Comparison of ENCODE assay signal across 21 cellular contexts in the genomic region with DNA sequence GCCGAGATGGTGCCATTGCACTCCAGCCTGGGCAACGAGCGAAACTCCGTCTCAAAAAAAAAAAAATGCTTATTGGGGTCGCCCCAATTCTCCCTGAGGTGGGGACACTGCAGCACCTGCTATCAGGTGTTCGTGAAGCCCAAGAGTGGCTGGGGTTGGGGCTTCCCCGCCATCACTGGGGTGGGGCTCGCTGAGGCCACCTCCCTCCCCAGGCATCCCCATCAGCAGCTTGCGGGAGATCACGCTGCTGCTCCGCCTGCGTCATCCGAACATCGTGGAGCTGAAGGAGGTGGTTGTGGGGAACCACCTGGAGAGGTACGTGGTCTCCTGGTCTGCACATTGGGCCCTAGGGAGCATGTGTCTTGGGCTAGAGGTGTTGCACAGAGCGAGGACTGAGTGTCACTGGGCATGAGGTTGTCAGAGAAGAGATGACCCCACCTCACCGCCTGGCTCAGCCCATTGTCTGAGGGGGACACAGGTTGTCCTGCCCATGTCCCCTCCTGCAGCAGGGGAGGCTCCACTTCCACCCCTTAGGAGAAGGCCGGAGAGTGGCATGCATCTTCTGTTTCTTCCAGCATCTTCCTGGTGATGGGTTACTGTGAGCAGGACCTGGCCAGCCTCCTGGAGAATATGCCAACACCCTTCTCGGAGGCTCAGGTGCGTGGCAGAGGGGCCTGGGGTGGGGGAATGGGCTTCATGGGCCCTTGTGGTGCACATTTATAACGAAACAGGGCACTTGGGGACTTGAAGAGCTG. TPM values are rescaled to one million over a fixed set of nuclear protein-coding genes. Genes with fewer than 3 reads are reported as not detected.
DNase-seq lines count a peak whose midpoint lies in the region; ATAC-seq, FAIRE-seq and TF ChIP-seq lines count a peak whose summit lies in the region.
"Had no signal": no experiment of that assay in that cellular context is flagged by ENCODE, and none has a peak within 500 bp of the region (broad histone marks: within the 10 kb centered on the region; RNA-seq: fewer than 3 reads in every experiment).

No MANE protein-coding gene starts in this region.

- TF ChIP-seq RAD21 in HepG2 (CRISPR knock-in tag; IDR thresholded peaks at IDR 0.05) = no peak

- CTCF ChIA-PET in HepG2 (lab: Yijun Ruan, JAX; ENCODE audit: low intra/inter-chr PET ratio, low total read pairs) = no interaction called here

- in situ Hi-C loops in HepG2 (cut with HindIII; ENCODE audit: extremely low pct_ligation_motif_present, low pct_unique_long_range_greater_than_20kb) = no loop called here

- H3K4me2 ChIP-seq in HepG2 (ENCODE audit: low read depth, low read length) = peak overlapping the region; percentile 56

- H3K36me3 Mint-ChIP-seq in chondrocyte (ENCODE audit: low read depth) = peaks cover 8% of the 10 kb centered on the region

- intact Hi-C loops in HepG2 (cut with micrococcal nuclease; ENCODE audit: unreplicated experiment) (no loop called here), right lobe of liver (cut with DNase I) (no loop called here)

- 86% methylated on average over 21 of the region's 21 CpGs for WGBS in HepG2 (ENCODE audit: low lambda C conversion rate)
- 100% methylated on average over 2 of the region's 21 CpGs for WGBS in right lobe of liver (ENCODE audit: insufficient coverage, low coverage, low lambda C conversion rate, missing lambda C conversion rate)

- no peak for FAIRE-seq in HepG2 (lab: Jason Lieb, UNC)
- FAIRE-seq: GM12892, GM18507 had no signal

- H3K27me3 ChIP-seq in HepG2 (ENCODE audit: control insufficient read depth in 1 of 2, insufficient read depth in 2 of 2, low read length in 2 of 2) (no peaks in the 10 kb centered on the region), right lobe of liver (no peaks in the 10 kb centered on the region)

- DNase-seq in HepG2 (ENCODE audit: low spot score) = no peak
- DNase-seq in right lobe of liver = no peak
- peak; percentile 4 for DNase-seq in H4 (ENCODE audit: low spot score)
- DNase-seq in chondrocyte (ENCODE audit: low spot score) = peak; percentile 67
- no peak for DNase-seq in midbrain (lab: John Stamatoyannopoulos, UW)
- DNase-seq in SW480 (ENCODE audit: low spot score) = no peak
- DNase-seq: ACHN; C1 segment of cervical spinal cord; CD8-positive, alpha-beta T cell; DND-41; GOT3; Kasumi-1; NCI-H1417; NCI-H1694 treated with DMSO at 0.1 percent for 48 hours; NCI-H446; NCI-H526 treated with DMSO at 0.1 percent for 48 hours; SHP77 had no signal

- H3K36me3 ChIP-seq in HepG2 (replicated peaks in 1 of 2; ENCODE audit: control insufficient read depth in 1 of 2, insufficient read depth in 2 of 2, low read length in 2 of 2) = no peaks in the 10 kb centered on the region
- H3K36me3 ChIP-seq in right lobe of liver = peaks cover 0 to 52% (median 12%) of the 10 kb centered on the region in 4 donors

- H3K4me1 ChIP-seq in HepG2 (ENCODE audit: insufficient read depth, low read length) (peaks cover 89% of the 10 kb centered on the region), right lobe of liver (peaks cover 0 to 13% (median 8%) of the 10 kb centered on the region in 4 donors)

- no peak for ATAC-seq in HepG2
- no peak for ATAC-seq in right lobe of liver
- ATAC-seq in HG02973 (IDR thresholded peaks at IDR 0.05; ENCODE audit: unreplicated experiment) = no peak
- ATAC-seq: CD8-positive, alpha-beta T cell; HCT116 had no signal

- H2AFZ ChIP-seq in HepG2 (ENCODE audit: low read length) = no peak overlapping the region

- peaks cover 10% of the 10 kb centered on the region for H3K4me1 Mint-ChIP-seq in chondrocyte (ENCODE audit: low read depth)

- H3K27ac ChIP-seq in HepG2 (ENCODE audit: extremely low read length, insufficient read depth, low read length) (no peak overlapping the region), right lobe of liver (no peak overlapping the region)

- TF ChIP-seq CTCF in HepG2 (CRISPR knock-in tag; IDR thresholded peaks at IDR 0.05) = no peak
- TF ChIP-seq CTCF in right lobe of liver (IDR thresholded peaks at IDR 0.05) = no peak
- no peak for TF ChIP-seq CTCF in chondrocyte (IDR thresholded peaks at IDR 0.05)

- H3K9me3 ChIP-seq in HepG2 (ENCODE audit: low read length) (no peaks in the 10 kb centered on the region), right lobe of liver (no peaks in the 10 kb centered on the region)

- no peaks in the 10 kb centered on the region for H3K27me3 Mint-ChIP-seq in chondrocyte (ENCODE audit: low read depth)

- H3K4me3 ChIP-seq in HepG2 (replicated peaks in 1 of 3; ENCODE audit: insufficient read depth in 1 of 3, low read depth in 2 of 3, low read length in 3 of 3) = no peak overlapping the region
- H3K4me3 ChIP-seq in right lobe of liver = no peak overlapping the region

- H4K20me1 ChIP-seq in HepG2 (ENCODE audit: insufficient read depth, low read length) = no peaks in the 10 kb centered on the region

- H3K4me3 Mint-ChIP-seq in chondrocyte (ENCODE audit: unreplicated experiment) = no peak overlapping the region
- H3K4me3 Mint-ChIP-seq: CD8-positive, alpha-beta T cell had no signal

- no peaks in the 10 kb centered on the region for H3K9me3 Mint-ChIP-seq in chondrocyte (ENCODE audit: low read depth)
- H3K9me3 Mint-ChIP-seq: CD8-positive, alpha-beta T cell had no signal

- TF ChIP-seq EP300 in HepG2 (IDR thresholded peaks at IDR 0.05; ENCODE audit: low read depth in 2 of 2, low read length in 2 of 2) (no peak), HepG2 (CRISPR knock-in tag; IDR thresholded peaks at IDR 0.05; ENCODE audit: borderline replicate concordance) (no peak)

- 0 out of 2 replicates have a peak overlapping the region, but pooled peaks have one; percentile 9 for H3K9ac ChIP-seq in HepG2 (ENCODE audit: insufficient read depth, low read depth, low read length)

- TF ChIP-seq POLR2A in HepG2 (IDR thresholded peaks at IDR 0.05; ENCODE audit: insufficient read depth in 1 of 2, low read depth in 2 of 2, low read length in 2 of 2) = no peak
- no peak for TF ChIP-seq POLR2A in right lobe of liver (IDR thresholded peaks at IDR 0.05)

- H3K27ac Mint-ChIP-seq in chondrocyte (ENCODE audit: unreplicated experiment) = no peak overlapping the region
- H3K27ac Mint-ChIP-seq: CD8-positive, alpha-beta T cell had no signal

- no peaks in the 10 kb centered on the region for H3K79me2 ChIP-seq in HepG2 (ENCODE audit: insufficient read depth, low read length)

- POLR2A ChIA-PET in HepG2 (lab: Yijun Ruan, JAX) = interaction anchor here (0.5 to 2.3 kb wide), 3 partner anchors 9 to 63 kb away, joined by 3 to 16 read pairs (median 4); a partner anchor contains a TSS

- BruUV-seq in HepG2 (replicated peaks; lab: Mats Ljungman, UMichigan) = no TSS peak

RNA-seq across cellular contexts. Expression of a gene that starts 4.9 kb away (rescaled TPM):
- total RNA-seq in HepG2 (2016; rRNA removed; fragmentation: Illumina TruSeq; extraction: Trizol) (1.2 and 2.5 TPM in 2 replicates), right lobe of liver (10 to 100 TPM; 35.0 to 72.2 (median 53.7) TPM), chondrocyte (43.7 to 63.0 TPM (median 45.8 TPM) in 3 replicates)
- 4.2 and 5.8 TPM in 2 replicates for total RNA-seq in HepG2 (2016; cell fraction: cytosol; rRNA removed; fragmentation: Illumina TruSeq; extraction: Trizol; ENCODE audit: low read depth)
- total RNA-seq in HepG2 (2016; cell fraction: insoluble cytoplasmic fraction; rRNA removed; fragmentation: Illumina TruSeq; extraction: Trizol) = 1.4 and 2.6 TPM in 2 replicates
- 3.5 TPM in 2 replicates for total RNA-seq in HepG2 (2016; cell fraction: membrane; rRNA removed; fragmentation: Illumina TruSeq; extraction: Trizol)
- 2.4 and 3.5 TPM in 2 replicates for total RNA-seq in HepG2 (2016; cell fraction: nucleus; rRNA removed; fragmentation: Illumina TruSeq; extraction: Trizol)
- polyA plus RNA-seq in HepG2 (2011; rRNA removed) = 3.9 and 4.3 TPM in 2 replicates
- polyA plus RNA-seq in HepG2 (2011; cell fraction: cytosol; rRNA removed) = 1.5 and 2.1 TPM in 2 replicates
- polyA plus RNA-seq in HepG2 (2011; cell fraction: nucleus; rRNA removed) = 28.1 and 29.8 TPM in 2 replicates
- 2.7 and 6.1 TPM in 2 replicates for polyA plus RNA-seq in HepG2 (2012)
- polyA plus RNA-seq in HepG2 (2016; cell fraction: cytosol; fragmentation: Illumina TruSeq; extraction: Trizol; ENCODE audit: low read depth) = 1.1 TPM in 2 replicates
- polyA plus RNA-seq in HepG2 (2016; cell fraction: insoluble cytoplasmic fraction; fragmentation: Illumina TruSeq; extraction: Trizol; ENCODE audit: low read depth) = 1.1 and 1.2 TPM in 2 replicates
- polyA plus RNA-seq in HepG2 (2016; cell fraction: membrane; fragmentation: Illumina TruSeq; extraction: Trizol; ENCODE audit: low read depth) = 1.0 and 1.2 TPM in 2 replicates
- 11.0 and 12.6 TPM in 2 replicates for polyA plus RNA-seq in HepG2 (2016; cell fraction: nucleus; fragmentation: Illumina TruSeq; extraction: Trizol; ENCODE audit: insufficient read depth, low read depth)
- polyA minus RNA-seq in HepG2 (2011; rRNA and poly(A)+ RNA removed; ENCODE audit: low replicate concordance) = 2.9 and 43.1 TPM in 2 replicates
- polyA minus RNA-seq in HepG2 (2011; cell fraction: cytosol; rRNA and poly(A)+ RNA removed) = 1.6 and 2.8 TPM in 2 replicates
- polyA minus RNA-seq in HepG2 (2011; cell fraction: nucleus; rRNA and poly(A)+ RNA removed) = 4.5 and 5.8 TPM in 2 replicates
- 23.0 and 37.5 TPM in 2 replicates for total RNA-seq in H4 (2014; rRNA removed; shearing (Covaris generic))

RNA-seq across cellular contexts. Expression of a gene that starts 10.1 kb away (rescaled TPM):
- 17.0 and 20.7 TPM in 2 replicates for total RNA-seq in HepG2 (2016; rRNA removed; fragmentation: Illumina TruSeq; extraction: Trizol)
- 5.1 and 5.8 TPM in 2 replicates for total RNA-seq in HepG2 (2016; cell fraction: cytosol; rRNA removed; fragmentation: Illumina TruSeq; extraction: Trizol; ENCODE audit: low read depth)
- 16.3 and 20.7 TPM in 2 replicates for total RNA-seq in HepG2 (2016; cell fraction: insoluble cytoplasmic fraction; rRNA removed; fragmentation: Illumina TruSeq; extraction: Trizol)
- total RNA-seq in HepG2 (2016; cell fraction: membrane; rRNA removed; fragmentation: Illumina TruSeq; extraction: Trizol) = 12.5 and 13.4 TPM in 2 replicates
- total RNA-seq in HepG2 (2016; cell fraction: nucleus; rRNA removed; fragmentation: Illumina TruSeq; extraction: Trizol) = 9.5 and 13.5 TPM in 2 replicates
- polyA plus RNA-seq in HepG2 (2011; rRNA removed) = 9.1 and 11.8 TPM in 2 replicates
- polyA plus RNA-seq in HepG2 (2011; cell fraction: cytosol; rRNA removed) = 13.4 and 23.3 TPM in 2 replicates
- 26.3 and 28.3 TPM in 2 replicates for polyA plus RNA-seq in HepG2 (2011; cell fraction: nucleus; rRNA removed)
- 6.8 and 12.5 TPM in 2 replicates for polyA plus RNA-seq in HepG2 (2012)
- polyA plus RNA-seq in HepG2 (2016; cell fraction: cytosol; fragmentation: Illumina TruSeq; extraction: Trizol; ENCODE audit: low read depth) = 3.0 and 3.1 TPM in 2 replicates
- 13.3 and 14.0 TPM in 2 replicates for polyA plus RNA-seq in HepG2 (2016; cell fraction: insoluble cytoplasmic fraction; fragmentation: Illumina TruSeq; extraction: Trizol; ENCODE audit: low read depth)
- polyA plus RNA-seq in HepG2 (2016; cell fraction: membrane; fragmentation: Illumina TruSeq; extraction: Trizol; ENCODE audit: low read depth) = 5.3 and 7.7 TPM in 2 replicates
- 14.9 and 15.5 TPM in 2 replicates for polyA plus RNA-seq in HepG2 (2016; cell fraction: nucleus; fragmentation: Illumina TruSeq; extraction: Trizol; ENCODE audit: insufficient read depth, low read depth)
- 3.5 and 31.4 TPM in 2 replicates for polyA minus RNA-seq in HepG2 (2011; rRNA and poly(A)+ RNA removed; ENCODE audit: low replicate concordance)
- polyA minus RNA-seq in HepG2 (2011; cell fraction: cytosol; rRNA and poly(A)+ RNA removed) = 16.7 and 20.7 TPM in 2 replicates
- 8.8 and 8.9 TPM in 2 replicates for polyA minus RNA-seq in HepG2 (2011; cell fraction: nucleus; rRNA and poly(A)+ RNA removed)
- 10 to 100 TPM in 3 of 6 experiments, 1 to 10 TPM in 3; 5.6 to 17.9 (median 11.2) TPM for total RNA-seq in right lobe of liver
- 8.1 and 9.2 TPM in 2 replicates for total RNA-seq in H4 (2014; rRNA removed; shearing (Covaris generic))
- 7.0 to 10.3 TPM (median 9.3 TPM) in 3 replicates for total RNA-seq in chondrocyte

RNA-seq across cellular contexts. Expression of a gene that starts 29.3 kb away (rescaled TPM):
- total RNA-seq in HepG2 (2016; rRNA removed; fragmentation: Illumina TruSeq; extraction: Trizol) (3.8 and 10.1 TPM in 2 replicates), right lobe of liver (10 to 100 TPM in 3 of 6 experiments, 1 to 10 TPM in 3; 5.6 to 12.4 (median 9.4) TPM), chondrocyte (20.3 to 26.6 TPM (median 20.4 TPM) in 3 replicates)
- total RNA-seq in HepG2 (2016; cell fraction: cytosol; rRNA removed; fragmentation: Illumina TruSeq; extraction: Trizol; ENCODE audit: low read depth) = 2.4 and 3.2 TPM in 2 replicates
- 4.2 and 9.2 TPM in 2 replicates for total RNA-seq in HepG2 (2016; cell fraction: insoluble cytoplasmic fraction; rRNA removed; fragmentation: Illumina TruSeq; extraction: Trizol)
- total RNA-seq in HepG2 (2016; cell fraction: membrane; rRNA removed; fragmentation: Illumina TruSeq; extraction: Trizol) = 5.2 and 6.8 TPM in 2 replicates
- total RNA-seq in HepG2 (2016; cell fraction: nucleus; rRNA removed; fragmentation: Illumina TruSeq; extraction: Trizol) = 13.1 and 15.5 TPM in 2 replicates
- 13.2 and 18.6 TPM in 2 replicates for polyA plus RNA-seq in HepG2 (2011; rRNA removed)
- 4.5 and 5.7 TPM in 2 replicates for polyA plus RNA-seq in HepG2 (2011; cell fraction: cytosol; rRNA removed)
- 111 and 130 TPM in 2 replicates for polyA plus RNA-seq in HepG2 (2011; cell fraction: nucleus; rRNA removed)
- 7.5 and 10.0 TPM in 2 replicates for polyA plus RNA-seq in HepG2 (2012)
- polyA plus RNA-seq in HepG2 (2016; cell fraction: cytosol; fragmentation: Illumina TruSeq; extraction: Trizol; ENCODE audit: low read depth) = 2.5 and 3.3 TPM in 2 replicates
- polyA plus RNA-seq in HepG2 (2016; cell fraction: insoluble cytoplasmic fraction; fragmentation: Illumina TruSeq; extraction: Trizol; ENCODE audit: low read depth) = 4.6 and 6.5 TPM in 2 replicates
- 5.7 and 6.3 TPM in 2 replicates for polyA plus RNA-seq in HepG2 (2016; cell fraction: membrane; fragmentation: Illumina TruSeq; extraction: Trizol; ENCODE audit: low read depth)
- 51.9 and 55.4 TPM in 2 replicates for polyA plus RNA-seq in HepG2 (2016; cell fraction: nucleus; fragmentation: Illumina TruSeq; extraction: Trizol; ENCODE audit: insufficient read depth, low read depth)
- polyA minus RNA-seq in HepG2 (2011; rRNA and poly(A)+ RNA removed; ENCODE audit: low replicate concordance) = 4.4 and 8.1 TPM in 2 replicates
- 2.2 and 5.0 TPM in 2 replicates for polyA minus RNA-seq in HepG2 (2011; cell fraction: cytosol; rRNA and poly(A)+ RNA removed)
- 6.8 and 7.5 TPM in 2 replicates for polyA minus RNA-seq in HepG2 (2011; cell fraction: nucleus; rRNA and poly(A)+ RNA removed)
- 4.1 and 6.0 TPM in 2 replicates for total RNA-seq in H4 (2014; rRNA removed; shearing (Covaris generic))

RNA-seq across cellular contexts. Expression of a gene that starts 29.9 kb away (rescaled TPM):
- 6.8 and 17.7 TPM in 2 replicates for total RNA-seq in HepG2 (2016; rRNA removed; fragmentation: Illumina TruSeq; extraction: Trizol)
- total RNA-seq in HepG2 (2016; cell fraction: cytosol; rRNA removed; fragmentation: Illumina TruSeq; extraction: Trizol; ENCODE audit: low read depth) = 4.4 and 4.7 TPM in 2 replicates
- 4.5 and 15.9 TPM in 2 replicates for total RNA-seq in HepG2 (2016; cell fraction: insoluble cytoplasmic fraction; rRNA removed; fragmentation: Illumina TruSeq; extraction: Trizol)
- total RNA-seq in HepG2 (2016; cell fraction: membrane; rRNA removed; fragmentation: Illumina TruSeq; extraction: Trizol) = 5.4 and 8.2 TPM in 2 replicates
- 22.3 and 26.8 TPM in 2 replicates for total RNA-seq in HepG2 (2016; cell fraction: nucleus; rRNA removed; fragmentation: Illumina TruSeq; extraction: Trizol)
- 18.0 and 24.3 TPM in 2 replicates for polyA plus RNA-seq in HepG2 (2011; rRNA removed)
- 8.0 and 12.2 TPM in 2 replicates for polyA plus RNA-seq in HepG2 (2011; cell fraction: cytosol; rRNA removed)
- polyA plus RNA-seq in HepG2 (2011; cell fraction: nucleus; rRNA removed) = 148 and 167 TPM in 2 replicates
- polyA plus RNA-seq in HepG2 (2012) = 16.1 and 20.0 TPM in 2 replicates
- 2.3 and 3.4 TPM in 2 replicates for polyA plus RNA-seq in HepG2 (2016; cell fraction: cytosol; fragmentation: Illumina TruSeq; extraction: Trizol; ENCODE audit: low read depth)
- 7.0 and 9.8 TPM in 2 replicates for polyA plus RNA-seq in HepG2 (2016; cell fraction: insoluble cytoplasmic fraction; fragmentation: Illumina TruSeq; extraction: Trizol; ENCODE audit: low read depth)
- polyA plus RNA-seq in HepG2 (2016; cell fraction: membrane; fragmentation: Illumina TruSeq; extraction: Trizol; ENCODE audit: low read depth) = 4.7 and 8.3 TPM in 2 replicates
- 66.1 and 72.8 TPM in 2 replicates for polyA plus RNA-seq in HepG2 (2016; cell fraction: nucleus; fragmentation: Illumina TruSeq; extraction: Trizol; ENCODE audit: insufficient read depth, low read depth)
- 14.5 and 22.1 TPM in 2 replicates for polyA minus RNA-seq in HepG2 (2011; rRNA and poly(A)+ RNA removed; ENCODE audit: low replicate concordance)
- polyA minus RNA-seq in HepG2 (2011; cell fraction: cytosol; rRNA and poly(A)+ RNA removed) = 4.0 and 6.3 TPM in 2 replicates
- 27.8 and 28.5 TPM in 2 replicates for polyA minus RNA-seq in HepG2 (2011; cell fraction: nucleus; rRNA and poly(A)+ RNA removed)
- 10 to 100 TPM in 2 of 6 experiments, 1 to 10 TPM in 4; 6.9 to 13.4 (median 9.1) TPM for total RNA-seq in right lobe of liver
- 5.9 and 6.9 TPM in 2 replicates for total RNA-seq in H4 (2014; rRNA removed; shearing (Covaris generic))
- 16.2 to 23.0 TPM (median 17.4 TPM) in 3 replicates for total RNA-seq in chondrocyte

RNA-seq across cellular contexts. Expression of a gene that starts 33.8 kb away (rescaled TPM):
- 11.0 and 11.2 TPM in 2 replicates for total RNA-seq in HepG2 (2016; rRNA removed; fragmentation: Illumina TruSeq; extraction: Trizol)
- total RNA-seq in HepG2 (2016; cell fraction: cytosol; rRNA removed; fragmentation: Illumina TruSeq; extraction: Trizol; ENCODE audit: low read depth) = 9.1 and 14.3 TPM in 2 replicates
- 11.7 and 12.8 TPM in 2 replicates for total RNA-seq in HepG2 (2016; cell fraction: insoluble cytoplasmic fraction; rRNA removed; fragmentation: Illumina TruSeq; extraction: Trizol)
- total RNA-seq in HepG2 (2016; cell fraction: membrane; rRNA removed; fragmentation: Illumina TruSeq; extraction: Trizol) = 14.6 and 17.6 TPM in 2 replicates
- 9.0 and 10.4 TPM in 2 replicates for total RNA-seq in HepG2 (2016; cell fraction: nucleus; rRNA removed; fragmentation: Illumina TruSeq; extraction: Trizol)
- 5.7 and 6.3 TPM in 2 replicates for polyA plus RNA-seq in HepG2 (2011; rRNA removed)
- 3.3 and 3.5 TPM in 2 replicates for polyA plus RNA-seq in HepG2 (2011; cell fraction: cytosol; rRNA removed)
- polyA plus RNA-seq in HepG2 (2011; cell fraction: nucleus; rRNA removed) = 14.9 and 16.4 TPM in 2 replicates
- 8.1 and 9.7 TPM in 2 replicates for polyA plus RNA-seq in HepG2 (2012)
- polyA plus RNA-seq in HepG2 (2016; cell fraction: cytosol; fragmentation: Illumina TruSeq; extraction: Trizol; ENCODE audit: low read depth) = 17.1 and 17.6 TPM in 2 replicates
- 12.9 and 16.7 TPM in 2 replicates for polyA plus RNA-seq in HepG2 (2016; cell fraction: insoluble cytoplasmic fraction; fragmentation: Illumina TruSeq; extraction: Trizol; ENCODE audit: low read depth)
- 20.1 and 25.8 TPM in 2 replicates for polyA plus RNA-seq in HepG2 (2016; cell fraction: membrane; fragmentation: Illumina TruSeq; extraction: Trizol; ENCODE audit: low read depth)
- 25.8 and 32.4 TPM in 2 replicates for polyA plus RNA-seq in HepG2 (2016; cell fraction: nucleus; fragmentation: Illumina TruSeq; extraction: Trizol; ENCODE audit: insufficient read depth, low read depth)
- polyA minus RNA-seq in HepG2 (2011; rRNA and poly(A)+ RNA removed; ENCODE audit: low replicate concordance) = 6.0 and 18.6 TPM in 2 replicates
- 1.4 and 1.8 TPM in 2 replicates for polyA minus RNA-seq in HepG2 (2011; cell fraction: cytosol; rRNA and poly(A)+ RNA removed)
- polyA minus RNA-seq in HepG2 (2011; cell fraction: nucleus; rRNA and poly(A)+ RNA removed) = 7.2 and 7.7 TPM in 2 replicates
- total RNA-seq in right lobe of liver = 1 to 10 TPM; 1.8 to 5.0 (median 3.3) TPM
- total RNA-seq in H4 (2014; rRNA removed; shearing (Covaris generic)) = 6.4 and 9.9 TPM in 2 replicates
- total RNA-seq in chondrocyte = 8.8 to 12.6 TPM (median 10.3 TPM) in 3 replicates

Comparison
In these comparisons a context has a peak if more than half of its experiments do, and no peak if none do; other contexts are left out.
1. DNase-seq: peak in H4 (single experiment) and chondrocyte (single experiment); none in HepG2 (single experiment), right lobe of liver (0 of 3), midbrain (single experiment) and SW480 (single experiment).